In the genomic region with DNA sequence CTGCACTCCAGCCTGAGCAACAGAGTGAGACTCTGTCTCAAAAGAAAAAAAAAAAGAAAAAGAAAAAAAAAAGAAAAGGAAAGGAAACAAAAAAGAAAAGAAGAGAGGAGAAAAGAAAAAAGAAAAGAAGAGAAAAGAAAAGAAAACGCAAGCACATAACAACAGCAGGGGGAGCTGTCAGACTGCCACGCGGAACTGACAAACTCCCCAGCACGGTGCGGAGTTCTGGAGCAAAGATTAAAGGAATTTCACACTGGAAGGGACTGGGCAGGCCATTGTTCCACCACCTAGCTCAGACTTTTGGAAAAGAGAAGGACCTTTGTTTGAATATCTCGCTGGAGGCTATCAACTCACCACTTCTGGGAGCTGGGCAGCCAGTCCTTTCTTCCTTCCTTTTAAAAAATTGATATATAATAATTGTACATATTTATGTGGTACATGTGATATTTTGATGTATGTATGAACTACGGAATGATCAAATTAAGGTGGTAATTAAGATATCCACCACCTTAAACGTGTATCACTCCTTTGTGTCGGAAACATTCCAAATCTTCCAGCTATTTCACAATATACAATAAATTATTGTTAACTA, we compare ENCODE assay signal across 8 cellular contexts. TPM values are rescaled to one million over a fixed set of nuclear protein-coding genes. Genes with fewer than 3 reads are reported as not detected.
DNase-seq lines count a peak whose midpoint lies in the region; ATAC-seq lines count a peak whose summit lies in the region.

No MANE protein-coding gene starts in this region.

- no peak overlapping the region for H2BK5ac ChIP-seq in mesendoderm (ENCODE audit: low read length)

- no peak overlapping the region for H3K4me2 ChIP-seq in mesendoderm (ENCODE audit: low read length)

- no peaks in the 10 kb centered on the region for H3K79me2 ChIP-seq in mesendoderm (ENCODE audit: control insufficient read depth, insufficient read depth, low read length)

- H3K4me1 ChIP-seq in mesendoderm (ENCODE audit: control insufficient read depth, low read depth, low read length): no peaks in the 10 kb centered on the region
- no peaks in the 10 kb centered on the region for H3K4me1 ChIP-seq in CD4-positive, alpha-beta memory T cell (ENCODE audit: insufficient read depth, low read length)

- no peaks in the 10 kb centered on the region for H3K9me3 Mint-ChIP-seq in activated CD4-positive, alpha-beta T cell treated with anti-CD3 and anti-CD28 coated beads for 36 hours (ENCODE audit: low read depth)
- H3K9me3 Mint-ChIP-seq in stimulated activated naive B cell treated with anti-CD40 and anti-IgM and Interleukin-4, amounts not matched to agents 10 μg/mL and 1 μg/mL and 100 μg/mL, for 72 hours: no peaks in the 10 kb centered on the region
- H3K9me3 Mint-ChIP-seq in CD4-positive, alpha-beta memory T cell: no peaks in the 10 kb centered on the region
- no peaks in the 10 kb centered on the region for H3K9me3 Mint-ChIP-seq in activated T-helper 17 cell treated with anti-CD3 and anti-CD28 coated beads, Interleukin-2, amount 50 U/mL, for 72 hours

- H4K8ac ChIP-seq in mesendoderm (ENCODE audit: low read depth, low read length): no peak overlapping the region

- H3K56ac ChIP-seq in mesendoderm (ENCODE audit: low read length): no peak overlapping the region

- H2BK120ac ChIP-seq in mesendoderm (ENCODE audit: low read depth, low read length): no peak overlapping the region

- H3K27ac Mint-ChIP-seq in activated CD4-positive, alpha-beta T cell treated with anti-CD3 and anti-CD28 coated beads for 36 hours: no peak overlapping the region
- no peak overlapping the region for H3K27ac Mint-ChIP-seq in stimulated activated naive B cell treated with anti-CD40 and anti-IgM and Interleukin-4, amounts not matched to agents 10 μg/mL and 1 μg/mL and 100 μg/mL, for 72 hours
- no peak overlapping the region for H3K27ac Mint-ChIP-seq in CD4-positive, alpha-beta memory T cell
- no peak overlapping the region for H3K27ac Mint-ChIP-seq in activated T-helper 17 cell treated with anti-CD3 and anti-CD28 coated beads, Interleukin-2, amount 50 U/mL, for 72 hours

- H3K4me3 Mint-ChIP-seq in activated CD4-positive, alpha-beta T cell treated with anti-CD3 and anti-CD28 coated beads for 36 hours: no peak overlapping the region
- no peak overlapping the region for H3K4me3 Mint-ChIP-seq in stimulated activated naive B cell treated with anti-CD40 and anti-IgM and Interleukin-4, amounts not matched to agents 10 μg/mL and 1 μg/mL and 100 μg/mL, for 72 hours
- no peak overlapping the region for H3K4me3 Mint-ChIP-seq in CD4-positive, alpha-beta memory T cell
- H3K4me3 Mint-ChIP-seq in activated T-helper 17 cell treated with anti-CD3 and anti-CD28 coated beads, Interleukin-2, amount 50 U/mL, for 72 hours: no peak overlapping the region

- no peaks in the 10 kb centered on the region for H3K79me1 ChIP-seq in mesendoderm (ENCODE audit: low read length)

- H3K27me3 Mint-ChIP-seq in activated CD4-positive, alpha-beta T cell treated with anti-CD3 and anti-CD28 coated beads for 36 hours: peaks cover 3% of the 10 kb centered on the region
- H3K27me3 Mint-ChIP-seq in stimulated activated naive B cell treated with anti-CD40 and anti-IgM and Interleukin-4, amounts not matched to agents 10 μg/mL and 1 μg/mL and 100 μg/mL, for 72 hours: peaks cover 0 to 6% of the 10 kb centered on the region in 2 donors
- peaks cover 3% of the 10 kb centered on the region in 2 donors for H3K27me3 Mint-ChIP-seq in CD4-positive, alpha-beta memory T cell
- H3K27me3 Mint-ChIP-seq in activated T-helper 17 cell treated with anti-CD3 and anti-CD28 coated beads, Interleukin-2, amount 50 U/mL, for 72 hours: peaks cover 6% of the 10 kb centered on the region

- intact Hi-C loops in activated CD4-positive, alpha-beta T cell treated with anti-CD3 and anti-CD28 coated beads for 36 hours (cut with DNase I, micrococcal nuclease): loop anchor here in 1 of 2 experiments (10.0 kb wide), 1 partner anchor 1039 kb away; no protein-coding TSS in a partner anchor
- intact Hi-C loops in CD4-positive, alpha-beta memory T cell (cut with micrococcal nuclease): no loop called here

- H3K9me3 ChIP-seq in CD4-positive, alpha-beta memory T cell (ENCODE audit: control insufficient read depth in 1 of 2, low read length in 2 of 2): no peaks in the 10 kb centered on the region

- H3K27ac ChIP-seq in mesendoderm (ENCODE audit: low read depth, low read length): no peak overlapping the region
- H3K27ac ChIP-seq in CD4-positive, alpha-beta memory T cell (ENCODE audit: low read depth, low read length): no peak overlapping the region

- no peak overlapping the region for H2BK15ac ChIP-seq in mesendoderm (replicated peaks; ENCODE audit: low read depth)

- no peak overlapping the region for H2AK5ac ChIP-seq in mesendoderm (ENCODE audit: low read length)

- no peak overlapping the region for H3K9ac ChIP-seq in mesendoderm (ENCODE audit: low read length)

- WGBS in mesendoderm (ENCODE audit: extremely low coverage, insufficient coverage, low lambda C conversion rate): no CpG with 5 or more reads among the region's 9 CpGs

- no peak overlapping the region for H3K4me3 ChIP-seq in mesendoderm (ENCODE audit: low read length)
- no peak overlapping the region for H3K4me3 ChIP-seq in CD4-positive, alpha-beta memory T cell (ENCODE audit: low read length in 2 of 2)

- H3K4ac ChIP-seq in mesendoderm (ENCODE audit: low read depth, low read length): no peak overlapping the region

- no peak overlapping the region for H3K18ac ChIP-seq in mesendoderm (ENCODE audit: low read length)

- H3K36me3 Mint-ChIP-seq in activated CD4-positive, alpha-beta T cell treated with anti-CD3 and anti-CD28 coated beads for 36 hours (ENCODE audit: low read depth): no peaks in the 10 kb centered on the region
- H3K36me3 Mint-ChIP-seq in stimulated activated naive B cell treated with anti-CD40 and anti-IgM and Interleukin-4, amounts not matched to agents 10 μg/mL and 1 μg/mL and 100 μg/mL, for 72 hours: no peaks in the 10 kb centered on the region
- H3K36me3 Mint-ChIP-seq in CD4-positive, alpha-beta memory T cell: no peaks in the 10 kb centered on the region
- H3K36me3 Mint-ChIP-seq in activated T-helper 17 cell treated with anti-CD3 and anti-CD28 coated beads, Interleukin-2, amount 50 U/mL, for 72 hours (ENCODE audit: low read depth): no peaks in the 10 kb centered on the region

- H3K27me3 ChIP-seq in mesendoderm (ENCODE audit: insufficient read depth, low read length, poor library complexity): no peaks in the 10 kb centered on the region
- no peaks in the 10 kb centered on the region for H3K27me3 ChIP-seq in CD4-positive, alpha-beta memory T cell (ENCODE audit: insufficient read depth, low read length)

- POLR2A ChIA-PET in activated CD4-positive, alpha-beta T cell treated with anti-CD3 and anti-CD28 coated beads for 36 hours (lab: Charles Lee): no interaction called here
- POLR2A ChIA-PET in CD4-positive, alpha-beta memory T cell (lab: Charles Lee; ENCODE audit: partially characterized antibody): no interaction called here

- no peak for ATAC-seq in activated CD4-positive, alpha-beta T cell treated with anti-CD3 and anti-CD28 coated beads for 36 hours
- ATAC-seq in stimulated activated naive B cell treated with anti-CD40 and anti-IgM and Interleukin-4, amounts not matched to agents 10 μg/mL and 1 μg/mL and 100 μg/mL, for 72 hours (replicated peaks): no peak
- no peak for ATAC-seq in activated T-helper 17 cell treated with anti-CD3 and anti-CD28 coated beads, Interleukin-2, amount 50 U/mL, for 72 hours (replicated peaks)

- H3K36me3 ChIP-seq in mesendoderm (ENCODE audit: control insufficient read depth, insufficient read depth, low read length): no peaks in the 10 kb centered on the region
- no peaks in the 10 kb centered on the region for H3K36me3 ChIP-seq in CD4-positive, alpha-beta memory T cell (ENCODE audit: insufficient read depth, low read length)

- DNase-seq in activated CD4-positive, alpha-beta T cell treated with anti-CD3 and anti-CD28 coated beads for 36 hours: peak; percentile 46
- no peak for DNase-seq in activated CD4-positive, alpha-beta T cell treated with anti-CD3 and anti-CD28 coated beads, Interleukin-2, amount 50 U/mL, for 1 hour
- DNase-seq in NAMALWA (ENCODE audit: low spot score) (peak; percentile 7), cerebellar cortex (ENCODE audit: low spot score) (peak; percentile 2), mesendoderm (peak; percentile 85)
- DNase-seq in stimulated activated naive B cell treated with anti-CD40 and anti-IgM and Interleukin-4, amounts not matched to agents 10 μg/mL and 1 μg/mL and 100 μg/mL, for 72 hours: no peak
- DNase-seq in CD4-positive, alpha-beta memory T cell: no peak

- H3K23ac ChIP-seq in mesendoderm (ENCODE audit: low read length): no peak overlapping the region

- no peaks in the 10 kb centered on the region for H3K4me1 Mint-ChIP-seq in activated CD4-positive, alpha-beta T cell treated with anti-CD3 and anti-CD28 coated beads for 36 hours
- no peaks in the 10 kb centered on the region for H3K4me1 Mint-ChIP-seq in stimulated activated naive B cell treated with anti-CD40 and anti-IgM and Interleukin-4, amounts not matched to agents 10 μg/mL and 1 μg/mL and 100 μg/mL, for 72 hours
- H3K4me1 Mint-ChIP-seq in CD4-positive, alpha-beta memory T cell: peaks cover 0 to 4% (median under 1%) of the 10 kb centered on the region in 4 donors
- peaks cover 2% of the 10 kb centered on the region for H3K4me1 Mint-ChIP-seq in activated T-helper 17 cell treated with anti-CD3 and anti-CD28 coated beads, Interleukin-2, amount 50 U/mL, for 72 hours

- no peak overlapping the region for H4K5ac ChIP-seq in mesendoderm (ENCODE audit: low read length)

- CTCF ChIA-PET in activated CD4-positive, alpha-beta T cell treated with anti-CD3 and anti-CD28 coated beads for 36 hours (lab: Charles Lee): interaction anchor here (0.6 to 1.1 kb wide), 3 partner anchors 12 to 1039 kb away, joined by 3 read pairs; no protein-coding TSS in a partner anchor
- CTCF ChIA-PET in CD4-positive, alpha-beta memory T cell (lab: Charles Lee; ENCODE audit: partially characterized antibody): interaction anchor here (1.2 kb wide), 1 partner anchor 8 kb away, joined by 3 read pairs; no protein-coding TSS in a partner anchor

RNA-seq across cellular contexts. Expression of a gene that starts 40.5 kb away (rescaled TPM):
- not detected for total RNA-seq in activated CD4-positive, alpha-beta T cell treated with anti-CD3 and anti-CD28 coated beads for 36 hours
- polyA plus RNA-seq in mesendoderm (2013, experiment 1 of 2): 6.9 TPM
- 7.2 TPM for polyA plus RNA-seq in mesendoderm (2013, experiment 2 of 2)
- total RNA-seq in CD4-positive, alpha-beta memory T cell: not detected
- not detected for polyA plus RNA-seq in CD4-positive, alpha-beta memory T cell
- total RNA-seq in activated T-helper 17 cell treated with anti-CD3 and anti-CD28 coated beads, Interleukin-2, amount 50 U/mL, for 72 hours: not detected

Comparison
In these comparisons a context has a peak if more than half of its experiments do, and no peak if none do; other contexts are left out.
1. DNase-seq: peak in activated CD4-positive, alpha-beta T cell treated with anti-CD3 and anti-CD28 coated beads for 36 hours (single experiment), NAMALWA (single experiment), cerebellar cortex (single experiment) and mesendoderm (single experiment); none in activated CD4-positive, alpha-beta T cell treated with anti-CD3 and anti-CD28 coated beads, Interleukin-2, amount 50 U/mL, for 1 hour (single experiment), stimulated activated naive B cell treated with anti-CD40 and anti-IgM and Interleukin-4, amounts not matched to agents 10 μg/mL and 1 μg/mL and 100 μg/mL, for 72 hours (single experiment) and CD4-positive, alpha-beta memory T cell (0 of 5).